Comparison of ENCODE assay signal across 13 cellular contexts in the genomic region with DNA sequence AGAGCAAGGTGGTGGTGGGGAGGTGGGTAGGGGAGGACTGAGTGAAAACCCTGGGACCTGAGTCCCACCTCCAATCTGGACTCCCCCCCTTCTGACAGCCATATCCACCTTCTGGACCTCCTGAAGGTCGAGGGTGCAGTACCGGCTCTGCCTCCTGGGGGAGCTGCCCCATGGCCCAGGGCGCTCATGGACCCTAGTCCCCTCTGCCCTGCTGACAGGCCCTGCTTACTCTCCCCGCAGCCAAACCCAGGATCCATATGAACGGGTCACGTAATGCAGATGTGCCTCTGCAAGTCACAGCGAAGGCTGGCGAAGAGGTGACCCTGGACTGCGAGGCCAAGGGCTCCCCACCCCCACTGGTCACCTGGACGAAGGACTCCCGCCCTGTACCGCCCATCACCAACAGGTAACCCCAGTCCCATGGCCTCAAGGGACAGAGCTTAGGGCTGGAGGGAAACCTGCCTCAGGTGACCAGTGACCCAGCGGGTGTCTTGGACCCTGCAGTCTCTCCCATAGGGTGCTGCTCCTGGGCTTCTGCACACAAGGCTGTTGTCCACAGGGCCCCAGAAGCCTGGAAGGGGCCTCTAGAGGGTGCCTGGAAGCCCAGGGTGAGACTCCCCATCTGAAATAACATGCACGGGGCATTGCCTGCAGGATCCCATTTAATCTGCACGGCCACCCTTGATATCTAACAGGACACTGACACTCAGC.
A peak's percentile ranks its signal among the peaks of the same experiment; 100 is the strongest.
DNase-seq lines count a peak whose midpoint lies in the region; FAIRE-seq and TF ChIP-seq lines count a peak whose summit lies in the region.
"Had no signal": no experiment of that assay in that cellular context is flagged by ENCODE, and none has a peak within 500 bp of the region (broad histone marks: within the 10 kb centered on the region; RNA-seq: fewer than 3 reads in every experiment).

No MANE protein-coding gene starts in this region.

- H3K27me3 ChIP-seq in endothelial cell of umbilical vein (ENCODE audit: control insufficient read depth in 2 of 2, insufficient read depth in 2 of 2, low read length in 2 of 2), result peaks cover 2 to 6% of the 10 kb centered on the region in 2 experiments

- H3K36me3 ChIP-seq in endothelial cell of umbilical vein (ENCODE audit: control insufficient read depth in 2 of 2, extremely low read depth in 1 of 2, insufficient read depth in 2 of 2, low read length in 2 of 2), result no peaks in the 10 kb centered on the region
- H3K36me3 ChIP-seq: HAP-1 had no signal

- CTCF ChIA-PET in GM10248 (lab: Yijun Ruan, JAX) (interaction anchor here (0.9 to 3.2 kb wide), 3 partner anchors 8 to 12 kb away, joined by 3 to 11 read pairs (median 3); no protein-coding TSS in a partner anchor), endothelial cell of umbilical vein (lab: Charles Lee) (interaction anchor here (1.1 to 1.7 kb wide), 2 partner anchors 13 to 16 kb away, joined by 3 to 5 read pairs; no protein-coding TSS in a partner anchor)

- DNase-seq in GM10248 (ENCODE audit: extremely low spot score) (no peak), NAMALWA (ENCODE audit: low spot score) (peak; percentile 40), endothelial cell of umbilical vein (ENCODE audit: low read depth, low spot score) (no peak), retinal pigment epithelial cell (ENCODE audit: low read depth) (no peak), NCI-H187 (lab: John Stamatoyannopoulos, UW) (no peak), SIG-M5 treated with dmso at 0.1 percent for 504 hours (lab: John Stamatoyannopoulos, UW; ENCODE audit: unreplicated experiment) (no peak), mesenteric fat pad (ENCODE audit: low spot score) (no peak)
- DNase-seq: activated naive CD4-positive, alpha-beta T cell treated with anti-CD3 and anti-CD28 coated beads, Interleukin-2, amount 50 U/mL, for 16 hours; head of caudate nucleus; stimulated activated naive B cell treated with anti-CD40 and anti-IgM and Interleukin-4, amounts not matched to agents 10 μg/mL and 1 μg/mL and 100 μg/mL, for 72 hours; T-helper 1 cell had no signal

- TF ChIP-seq POLR2A in endothelial cell of umbilical vein (IDR thresholded peaks at IDR 0.05; ENCODE audit: low read depth, low read length), result no peak

- intact Hi-C loops in endothelial cell of umbilical vein (cut with micrococcal nuclease), result no loop called here

- H2AFZ ChIP-seq in endothelial cell of umbilical vein (ENCODE audit: low read depth, low read length), result no peak overlapping the region
- H2AFZ ChIP-seq: parathyroid adenoma had no signal

- no peak for FAIRE-seq in endothelial cell of umbilical vein (lab: Jason Lieb, UNC)

- H3K79me2 ChIP-seq in endothelial cell of umbilical vein (ENCODE audit: control insufficient read depth, insufficient read depth, low read length), result no peaks in the 10 kb centered on the region
- H3K79me2 ChIP-seq: parathyroid adenoma had no signal

- dilution Hi-C loops in endothelial cell of umbilical vein (cut with MboI; ENCODE audit: extremely low pct_ligation_motif_present, low sequenced_read_pairs), result no loop called here

- peak; percentile 9 for TF ChIP-seq CTCF in GM10248 (IDR thresholded peaks at IDR 0.05; ENCODE audit: control extremely low read depth, extremely low read depth, low read depth, missing control alignments)
- TF ChIP-seq CTCF in endothelial cell of umbilical vein (IDR thresholded peaks at IDR 0.05; ENCODE audit: extremely low read depth in 1 of 2, insufficient read depth in 1 of 2, low read depth in 1 of 2, low read length in 2 of 2), result peak; percentile 6 to 30
- peak; percentile 52 for TF ChIP-seq CTCF in retinal pigment epithelial cell (conservative IDR thresholded peaks at IDR 0.05; ENCODE audit: low read depth, low read length)

- H3K9me1 ChIP-seq in endothelial cell of umbilical vein (replicated peaks; ENCODE audit: control insufficient read depth, extremely low read depth, insufficient read depth, low read length), result no peaks in the 10 kb centered on the region

- no peak overlapping the region for H3K9ac ChIP-seq in endothelial cell of umbilical vein (replicated peaks; ENCODE audit: extremely low read depth, insufficient read depth, low read length)
- H3K9ac ChIP-seq: parathyroid adenoma had no signal

- no peaks in the 10 kb centered on the region for H3K9me3 ChIP-seq in endothelial cell of umbilical vein (replicated peaks; ENCODE audit: control insufficient read depth, insufficient read depth, low read length)
- H3K9me3 ChIP-seq: HAP-1 had no signal

- POLR2A ChIA-PET in GM10248 (lab: Yijun Ruan, JAX) (no interaction called here), endothelial cell of umbilical vein (lab: Charles Lee) (no interaction called here)

- no peak overlapping the region for H3K27ac ChIP-seq in endothelial cell of umbilical vein (ENCODE audit: insufficient read depth, low read depth, low read length)
- H3K27ac ChIP-seq: parathyroid adenoma had no signal

- BruUV-seq in endothelial cell of umbilical vein (replicated peaks; lab: Mats Ljungman, UMichigan), result no TSS peak

- H3K4me2 ChIP-seq in endothelial cell of umbilical vein (ENCODE audit: insufficient read depth, low read length), result no peak overlapping the region

- no peaks in the 10 kb centered on the region for H3K4me1 ChIP-seq in endothelial cell of umbilical vein (ENCODE audit: control insufficient read depth, extremely low read depth, insufficient read depth, low read length)
- H3K4me1 ChIP-seq: HAP-1, parathyroid adenoma had no signal

- H4K20me1 ChIP-seq in endothelial cell of umbilical vein (replicated peaks; ENCODE audit: control insufficient read depth, extremely low read depth, insufficient read depth, low read length), result no peaks in the 10 kb centered on the region

- H3K4me3 ChIP-seq in endothelial cell of umbilical vein (replicated peaks in 1 of 3; ENCODE audit: insufficient read depth in 1 of 3, low read depth in 1 of 3, low read length in 3 of 3) (no peak overlapping the region), retinal pigment epithelial cell (ENCODE audit: low read length) (no peak overlapping the region)
- H3K4me3 ChIP-seq: HAP-1 had no signal

TF ChIP-seq in endothelial cell of umbilical vein, 7 proteins besides CTCF, POLR2A, EP300 and RAD21:
- TF ChIP-seq, protein P1, sequence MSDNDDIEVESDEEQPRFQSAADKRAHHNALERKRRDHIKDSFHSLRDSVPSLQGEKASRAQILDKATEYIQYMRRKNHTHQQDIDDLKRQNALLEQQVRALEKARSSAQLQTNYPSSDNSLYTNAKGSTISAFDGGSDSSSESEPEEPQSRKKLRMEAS (IDR thresholded peaks at IDR 0.05; ENCODE audit: insufficient read depth, insufficient read length), result no peak
- TF ChIP-seq FOS (IDR thresholded peaks at IDR 0.05; ENCODE audit: borderline replicate concordance, insufficient read depth, low read length) (no peak), POLR2AphosphoS5 (IDR thresholded peaks at IDR 0.05; ENCODE audit: insufficient read depth, low read depth, low read length) (no peak), JUN (IDR thresholded peaks at IDR 0.05; ENCODE audit: borderline replicate concordance, insufficient read depth, insufficient read length, low read depth) (no peak), GATA2 (IDR thresholded peaks at IDR 0.05; ENCODE audit: insufficient read depth, insufficient read length, low read depth, low read length) (no peak), EZH2 (IDR thresholded peaks at IDR 0.05; ENCODE audit: borderline replicate concordance, low read depth, low read length, severe bottlenecking) (no peak), MYC (IDR thresholded peaks at IDR 0.05; ENCODE audit: low read depth, low read length) (no peak)
